Comparison of ENCODE assay signal across 7 cellular contexts in the genomic region with DNA sequence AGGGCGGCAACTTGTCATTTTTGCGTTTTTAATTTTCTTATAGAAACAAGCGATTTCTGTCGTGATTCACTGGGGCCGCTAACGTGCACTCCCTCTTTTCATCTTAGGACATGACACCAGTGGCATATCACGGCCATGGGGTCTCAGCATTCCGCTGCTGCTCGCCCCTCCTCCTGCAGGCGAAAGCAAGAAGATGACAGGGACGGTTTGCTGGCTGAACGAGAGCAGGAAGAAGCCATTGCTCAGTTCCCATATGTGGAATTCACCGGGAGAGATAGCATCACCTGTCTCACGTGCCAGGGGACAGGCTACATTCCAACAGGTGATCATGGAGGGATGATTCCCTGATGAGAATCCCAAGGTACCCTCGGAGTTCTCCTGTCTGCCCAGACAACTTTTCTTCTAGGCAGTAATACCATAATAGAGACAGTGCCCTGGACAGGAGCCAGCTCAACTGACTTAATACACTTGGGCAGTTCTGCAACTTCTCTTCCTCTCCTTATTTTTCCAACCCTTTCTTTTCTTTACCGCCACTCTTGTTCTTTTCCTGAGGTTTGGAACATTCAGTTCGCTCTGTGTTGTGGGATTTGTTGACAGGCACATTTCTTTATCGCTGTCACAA.
DNase-seq lines count a peak whose midpoint lies in the region; FAIRE-seq and TF ChIP-seq lines count a peak whose summit lies in the region.

No MANE protein-coding gene starts in this region.

- no peak overlapping the region for H3K27ac ChIP-seq in stomach smooth muscle (ENCODE audit: low read length)

- DNase-seq in NB4 (ENCODE audit: low read depth) (peak; percentile 26), astrocyte of the cerebellum (ENCODE audit: low read depth) (no peak), left kidney (ENCODE audit: low read depth, low spot score) (peak; percentile 68), GOT3 (lab: John Stamatoyannopoulos, UW) (no peak), urothelium cell line (ENCODE audit: low spot score) (no peak)

- in situ Hi-C loops in astrocyte of the cerebellum (cut with HindIII; ENCODE audit: low sequenced_read_pairs), result loop anchor here (10.0 kb wide), 1 partner anchor 49 kb away; no protein-coding TSS in a partner anchor

- no peaks in the 10 kb centered on the region for H3K9me3 ChIP-seq in stomach smooth muscle (ENCODE audit: control insufficient read depth in 2 of 2, low read length in 2 of 2)

- TF ChIP-seq CTCF in GM12875 (IDR thresholded peaks at IDR 0.05; ENCODE audit: borderline replicate concordance, insufficient read depth, low read depth, low read length) (no peak), NB4 (IDR thresholded peaks at IDR 0.05; ENCODE audit: low read depth, low read length) (no peak), astrocyte of the cerebellum (IDR thresholded peaks at IDR 0.05; ENCODE audit: low read depth, low read length, missing control alignments) (no peak)

- H3K4me3 ChIP-seq in GM12875 (ENCODE audit: low read depth, low read length) (peak overlapping the region; percentile 92), NB4 (ENCODE audit: low read depth, low read length) (peak overlapping the region; percentile 79), astrocyte of the cerebellum (ENCODE audit: low read depth, low read length) (peak overlapping the region; percentile 96), stomach smooth muscle (ENCODE audit: low read length in 2 of 2) (peak overlapping the region; percentile 91 to 96)

- peaks cover 15 to 24% of the 10 kb centered on the region in 2 donors for H3K36me3 ChIP-seq in stomach smooth muscle (ENCODE audit: control insufficient read depth in 2 of 2, insufficient read depth in 2 of 2, low read length in 2 of 2)

- H3K27me3 ChIP-seq in stomach smooth muscle (ENCODE audit: control insufficient read depth in 1 of 2, insufficient read depth in 2 of 2, low read length in 2 of 2), result no peaks in the 10 kb centered on the region

- FAIRE-seq in urothelium cell line (lab: Jason Lieb, UNC), result no peak

- peak overlapping the region; percentile 81 to 86 for H3K9ac ChIP-seq in stomach smooth muscle (ENCODE audit: low read length in 2 of 2)

- no peak for TF ChIP-seq POLR2A in NB4 (IDR thresholded peaks at IDR 0.05; ENCODE audit: extremely low read depth, insufficient read length)

- peaks cover 18% of the 10 kb centered on the region for H3K4me1 ChIP-seq in stomach smooth muscle (ENCODE audit: control insufficient read depth, insufficient read depth, low read length)

Comparison
In these comparisons a context has a peak if more than half of its experiments do, and no peak if none do; other contexts are left out.
1. DNase-seq: peak in NB4 (single experiment) and left kidney (single experiment); none in astrocyte of the cerebellum (single experiment), GOT3 (single experiment) and urothelium cell line (single experiment).
2. Peak in every context shown above with its lines, with median percentiles within 50 percentile points of each other: H3K4me3 ChIP-seq.